Comparison of ENCODE assay signal across 10 cellular contexts in genomic region chr14:103530390-103530789, GRCh38. TPM values are rescaled to one million over a fixed set of nuclear protein-coding genes. Genes with fewer than 3 reads are reported as not detected.
DNase-seq lines count a peak whose midpoint lies in the region; ATAC-seq and TF ChIP-seq lines count a peak whose summit lies in the region.
"Had no signal": no experiment of that assay in that cellular context is flagged by ENCODE, and none has a peak within 500 bp of the region (broad histone marks: within the 10 kb centered on the region; RNA-seq: fewer than 3 reads in every experiment).

No MANE protein-coding gene starts in this region.

- TF ChIP-seq CTCF in left ventricle myocardium inferior (IDR thresholded peaks at IDR 0.05; ENCODE audit: borderline replicate concordance) = no peak
- no peak for TF ChIP-seq CTCF in activated B cell treated with CpG ODN at 0.5 μM for 24 hours (IDR thresholded peaks at IDR 0.05)
- TF ChIP-seq CTCF in suprapubic skin (IDR thresholded peaks at IDR 0.05) = no peak
- TF ChIP-seq CTCF in omental fat pad (IDR thresholded peaks at IDR 0.05) = no peak

- H3K36me3 Mint-ChIP-seq in activated B cell treated with CpG ODN at 0.5 μM for 24 hours (ENCODE audit: low read depth) = peaks cover 22% of the 10 kb centered on the region

- WGBS in suprapubic skin = 68% methylated on average over 5 of the region's 7 CpGs

- H3K9me3 ChIP-seq in left ventricle myocardium inferior (replicated peaks) (no peaks in the 10 kb centered on the region), iPS-15b (ENCODE audit: control insufficient read depth, insufficient read depth, low read length) (no peaks in the 10 kb centered on the region), suprapubic skin (no peaks in the 10 kb centered on the region)

- H3K4me1 ChIP-seq in left ventricle myocardium inferior (peaks cover 58% of the 10 kb centered on the region), iPS-15b (ENCODE audit: control insufficient read depth, insufficient read depth, low read length) (peaks cover 3% of the 10 kb centered on the region), suprapubic skin (peaks cover 49% of the 10 kb centered on the region)

- no peak for TF ChIP-seq POLR2A in suprapubic skin (IDR thresholded peaks at IDR 0.05)

- H3K4me3 ChIP-seq in left ventricle myocardium inferior (peak overlapping the region; percentile 89), iPS-15b (ENCODE audit: low read depth, low read length) (peak overlapping the region; percentile 95), suprapubic skin (peak overlapping the region; percentile 75)

- H3K4me1 Mint-ChIP-seq in activated B cell treated with CpG ODN at 0.5 μM for 24 hours = peaks cover 57% of the 10 kb centered on the region

- peak overlapping the region; percentile 92 for H3K4me3 Mint-ChIP-seq in activated B cell treated with CpG ODN at 0.5 μM for 24 hours

- H3K9me3 Mint-ChIP-seq in activated B cell treated with CpG ODN at 0.5 μM for 24 hours = no peaks in the 10 kb centered on the region

- peak overlapping the region; percentile 50 for H3K27ac Mint-ChIP-seq in activated B cell treated with CpG ODN at 0.5 μM for 24 hours

- no peaks in the 10 kb centered on the region for H3K27me3 Mint-ChIP-seq in activated B cell treated with CpG ODN at 0.5 μM for 24 hours

- DNase-seq in left ventricle myocardium inferior (no peak), Right ventricle myocardium superior (no peak), activated B cell treated with CpG ODN at 0.5 μM for 24 hours (no peak), suprapubic skin (ENCODE audit: low spot score in 2 of 2) (no peak), omental fat pad (ENCODE audit: low spot score) (no peak), Right ventricle myocardium inferior (ENCODE audit: missing footprints) (no peak)
- DNase-seq: activated CD8-positive, alpha-beta memory T cell treated with anti-CD3 and anti-CD28 coated beads for 24 hours; NCI-H187 had no signal

- H3K36me3 ChIP-seq in left ventricle myocardium inferior = peaks cover 23% of the 10 kb centered on the region
- peaks cover 27% of the 10 kb centered on the region for H3K36me3 ChIP-seq in iPS-15b (ENCODE audit: control insufficient read depth, insufficient read depth, low read length)
- peaks cover 37% of the 10 kb centered on the region for H3K36me3 ChIP-seq in suprapubic skin

- no peak overlapping the region for H3K27ac ChIP-seq in left ventricle myocardium inferior (replicated peaks)
- no peak overlapping the region for H3K27ac ChIP-seq in suprapubic skin

- CTCF ChIA-PET in activated B cell treated with CpG ODN at 0.5 μM for 24 hours (lab: Charles Lee) = interaction anchor here (0.9 to 1.4 kb wide), 3 partner anchors 9 to 16 kb away, joined by 4 to 6 read pairs (median 5); no protein-coding TSS in a partner anchor

- H3K9ac ChIP-seq in iPS-15b (ENCODE audit: low read depth, low read length) = no peak overlapping the region

- no peak for TF ChIP-seq EP300 in suprapubic skin (IDR thresholded peaks at IDR 0.05)

- H3K27me3 ChIP-seq in left ventricle myocardium inferior (ENCODE audit: low read depth) (no peaks in the 10 kb centered on the region), iPS-15b (ENCODE audit: control insufficient read depth, insufficient read depth, low read length) (no peaks in the 10 kb centered on the region), suprapubic skin (no peaks in the 10 kb centered on the region)

- ATAC-seq in Right ventricle myocardium superior (ENCODE audit: poor library complexity) = no peak
- no peak for ATAC-seq in activated B cell treated with CpG ODN at 0.5 μM for 24 hours (ENCODE audit: low read depth)
- ATAC-seq in HG02938 (IDR thresholded peaks at IDR 0.05; ENCODE audit: unreplicated experiment) = no peak
- ATAC-seq in omental fat pad (ENCODE audit: low FRiP score) = no peak
- no peak for ATAC-seq in Right ventricle myocardium inferior

- POLR2A ChIA-PET in activated B cell treated with CpG ODN at 0.5 μM for 24 hours (lab: Charles Lee) = interaction anchor here (1.3 kb wide), 1 partner anchor 32 kb away, joined by 4 read pairs; the partner anchor contains the start of genes BAG5 and COA8

- intact Hi-C loops in left ventricle myocardium inferior (cut with micrococcal nuclease) = no loop called here
- intact Hi-C loops in Right ventricle myocardium superior (cut with DNase I) = no loop called here
- intact Hi-C loops in activated B cell treated with CpG ODN at 0.5 μM for 24 hours (cut with micrococcal nuclease) = no loop called here
- intact Hi-C loops in Right ventricle myocardium inferior (cut with DNase I) = no loop called here

RNA-seq across cellular contexts. Expression of gene TRMT61A, which starts 1.4 kb away (rescaled TPM):
- total RNA-seq in left ventricle myocardium inferior = 5.9 TPM
- 5.0 TPM for total RNA-seq in Right ventricle myocardium superior
- total RNA-seq in activated B cell treated with CpG ODN at 0.5 μM for 24 hours = 19.4 and 21.8 TPM in 2 replicates
- 10 to 100 TPM; 15.9 to 21.9 (median 18.5) TPM for total RNA-seq in suprapubic skin
- total RNA-seq in omental fat pad = 10 to 100 TPM; 12.4 to 36.0 (median 15.1) TPM
- total RNA-seq in Right ventricle myocardium inferior = 5.6 TPM

RNA-seq across cellular contexts. Expression of gene CKB, which starts 7.8 kb away (rescaled TPM):
- total RNA-seq in left ventricle myocardium inferior (661 TPM), Right ventricle myocardium superior (702 TPM), activated B cell treated with CpG ODN at 0.5 μM for 24 hours (8.6 and 12.0 TPM in 2 replicates), suprapubic skin (100 to 1,000 TPM; 107 to 172 (median 128) TPM), omental fat pad (100 to 1,000 TPM; 173 to 275 (median 217) TPM), Right ventricle myocardium inferior (577 TPM)

RNA-seq across cellular contexts. Expression of gene BAG5, which starts 32.1 kb away (rescaled TPM):
- total RNA-seq in left ventricle myocardium inferior = 16.7 TPM
- 14.3 TPM for total RNA-seq in Right ventricle myocardium superior
- 26.9 and 28.8 TPM in 2 replicates for total RNA-seq in activated B cell treated with CpG ODN at 0.5 μM for 24 hours
- total RNA-seq in suprapubic skin = 10 to 100 TPM; 30.2 to 55.1 (median 39.9) TPM
- total RNA-seq in omental fat pad = 10 to 100 TPM; 29.2 to 51.2 (median 42.9) TPM
- total RNA-seq in Right ventricle myocardium inferior = 16.1 TPM

RNA-seq across cellular contexts. Expression of gene COA8, which starts 32.4 kb away (rescaled TPM):
- total RNA-seq in left ventricle myocardium inferior (48.3 TPM), Right ventricle myocardium superior (60.6 TPM), activated B cell treated with CpG ODN at 0.5 μM for 24 hours (28.4 and 28.8 TPM in 2 replicates), suprapubic skin (10 to 100 TPM; 17.1 to 30.3 (median 21.9) TPM), omental fat pad (10 to 100 TPM; 15.3 to 61.5 (median 27.5) TPM), Right ventricle myocardium inferior (49.3 TPM)
